ENCODE assay signal across 30 cellular contexts in genomic region chr12:32519047-32519446, GRCh38.
"Had no signal": no experiment of that assay in that cellular context is flagged by ENCODE, and none has a peak within 500 bp of the region (broad histone marks: within the 10 kb centered on the region; RNA-seq: fewer than 3 reads in every experiment).

No MANE protein-coding gene starts in this region.

- H3K27me3 ChIP-seq: ascending aorta, cardiac muscle cell had no signal

- H3K27ac ChIP-seq: ascending aorta, cardiac muscle cell, VCaP had no signal

- DNase-seq: activated B cell treated with CpG ODN at 0.5 μM for 24 hours; activated CD4-positive, alpha-beta memory T cell treated with anti-CD3 and anti-CD28 coated beads, Interleukin-2, amount 10 ng/mL, durations not matched to agents 7 days and 5 days; activated CD4-positive, alpha-beta T cell treated with anti-CD3 and anti-CD28 coated beads for 1 hour; activated CD4-positive, alpha-beta T cell treated with anti-CD3 and anti-CD28 coated beads for 36 hours; activated CD4-positive, alpha-beta T cell treated with anti-CD3 and anti-CD28 coated beads for 48 hours; activated CD4-positive, alpha-beta T cell treated with anti-CD3 and anti-CD28 coated beads, Interleukin-2, amount 10 ng/mL, durations not matched to agents 7 days and 5 days; activated CD4-positive, alpha-beta T cell treated with anti-CD3 and anti-CD28 coated beads, Interleukin-2, amount 50 U/mL, for 48 hours; activated CD8-positive, alpha-beta memory T cell treated with anti-CD3 and anti-CD28 coated beads for 24 hours; activated CD8-positive, alpha-beta memory T cell treated with anti-CD3 and anti-CD28 coated beads, Interleukin-2, amount 10 ng/mL, durations not matched to agents 7 days and 5 days; activated CD8-positive, alpha-beta memory T cell treated with anti-CD3 and anti-CD28 coated beads, Interleukin-2, amount 50 U/mL, for 48 hours; activated CD8-positive, alpha-beta T cell treated with anti-CD3 and anti-CD28 coated beads, Interleukin-2, amount 10 ng/mL, durations not matched to agents 7 days and 5 days; activated effector memory CD4-positive, alpha-beta T cell treated with Interleukin-2 at 50 U/mL for 16 hours; activated gamma-delta T cell; activated naive CD4-positive, alpha-beta T cell treated with anti-CD3 and anti-CD28 coated beads, Interleukin-2, amount 10 ng/mL, durations not matched to agents 7 days and 5 days; activated naive CD4-positive, alpha-beta T cell treated with Interleukin-2 at 50 U/mL for 16 hours; activated naive CD8-positive, alpha-beta T cell treated with anti-CD3 and anti-CD28 coated beads, Interleukin-2, amount 10 ng/mL, durations not matched to agents 7 days and 5 days; activated naive CD8-positive, alpha-beta T cell treated with anti-CD3 and anti-CD28 coated beads, Interleukin-2, amount 50 U/mL, for 24 hours; activated T-cell treated with anti-CD3 and anti-CD28 coated beads, Interleukin-2, amount 50 U/mL, for 24 hours; activated T-cell treated with anti-CD3 and anti-CD28 coated beads, Interleukin-2, amount 50 U/mL, for 48 hours; amygdala; anterior cingulate cortex; caudate nucleus; cerebellar nuclear complex; T-helper 1 cell; T-helper 2 cell; T-helper 9 cell had no signal

- H3K36me3 ChIP-seq: ascending aorta, cardiac muscle cell had no signal

- ATAC-seq: activated CD4-positive, alpha-beta T cell treated with anti-CD3 and anti-CD28 coated beads for 36 hours; activated CD4-positive, CD25-positive, alpha-beta regulatory T cell treated with anti-CD3 and anti-CD28 coated beads, Interleukin-2, amount 50 U/mL, for 24 hours; activated CD8-positive, alpha-beta memory T cell treated with anti-CD3 and anti-CD28 coated beads, Interleukin-2, amount 10 ng/mL, durations not matched to agents 7 days and 5 days; activated CD8-positive, alpha-beta T cell treated with anti-CD3 and anti-CD28 coated beads, Interleukin-2, amount 10 ng/mL, durations not matched to agents 7 days and 5 days; activated naive CD8-positive, alpha-beta T cell treated with anti-CD3 and anti-CD28 coated beads, Interleukin-2, amount 50 U/mL, for 24 hours had no signal

- H3K4me3 ChIP-seq: ascending aorta, cardiac muscle cell had no signal

- H3K9me3 ChIP-seq: ascending aorta had no signal
